11 cellular contexts compared by ENCODE assay signal in genomic region chr10:129949411-129950335, GRCh38. TPM values are rescaled to one million over a fixed set of nuclear protein-coding genes. Genes with fewer than 3 reads are reported as not detected.
DNase-seq lines count a peak whose midpoint lies in the region; ATAC-seq and TF ChIP-seq lines count a peak whose summit lies in the region.
"Had no signal": no experiment of that assay in that cellular context is flagged by ENCODE, and none has a peak within 500 bp of the region (broad histone marks: within the 10 kb centered on the region; RNA-seq: fewer than 3 reads in every experiment).

No MANE protein-coding gene starts in this region.

- intact Hi-C loops in right cardiac atrium (cut with DNase I) = loop anchor here in 2 of 4 donors (5.0 to 10.0 kb wide), 2 partner anchors 55 to 57 kb away; no protein-coding TSS in a partner anchor

- H3K27ac Mint-ChIP-seq in brain = peak overlapping the region in 3 of 5 experiments; percentile 25 to 91 (median 36)

- H3K36me3 Mint-ChIP-seq in brain = peaks cover 11% of the 10 kb centered on the region

- peak in 1 of 2 experiments; percentile 2 for TF ChIP-seq CTCF in brain (conservative IDR thresholded peaks at IDR 0.05)

- ATAC-seq in right cardiac atrium = peak; percentile 65 to 70
- ATAC-seq in GM19351 (IDR thresholded peaks at IDR 0.05; ENCODE audit: unreplicated experiment) = no peak

- peaks cover 46% of the 10 kb centered on the region for H3K27me3 Mint-ChIP-seq in brain

- no peaks in the 10 kb centered on the region for H3K9me3 ChIP-seq in right cardiac atrium (ENCODE audit: control insufficient read depth, low read length)
- H3K9me3 ChIP-seq: breast epithelium had no signal

- H3K4me3 Mint-ChIP-seq in brain = peak overlapping the region in 4 of 5 experiments; percentile 34 to 87 (median 72)

- H3K4me1 Mint-ChIP-seq in brain = peaks cover 94% of the 10 kb centered on the region

- 26% methylated on average over 27 of the region's 27 CpGs for WGBS in right cardiac atrium

- no peaks in the 10 kb centered on the region for H3K36me3 ChIP-seq in H7 (replicated peaks; ENCODE audit: control insufficient read depth, insufficient read depth, low read length)
- H3K36me3 ChIP-seq: breast epithelium had no signal

- DNase-seq in H7 (peak; percentile 87), right cardiac atrium (peak; percentile 78 to 89 (median 89)), skeletal muscle cell (ENCODE audit: low read depth) (no peak), activated T-cell treated with anti-CD3 and anti-CD28 coated beads for 4 hours (no peak), NCI-H446 (lab: John Stamatoyannopoulos, UW) (no peak)
- DNase-seq in activated naive CD4-positive, alpha-beta T cell treated with anti-CD3 and anti-CD28 coated beads, Interleukin-2, amount 50 U/mL, for 16 hours = no peak
- DNase-seq: Calu3, NCI-H2081 had no signal

- peaks cover 5% of the 10 kb centered on the region for H3K27me3 ChIP-seq in H7 (ENCODE audit: control insufficient read depth, insufficient read depth, low read length)
- H3K27me3 ChIP-seq in right cardiac atrium (ENCODE audit: control insufficient read depth, insufficient read depth) = no peaks in the 10 kb centered on the region

- H3K9me3 Mint-ChIP-seq in brain = peaks cover 0 to 3% (median 0%) of the 10 kb centered on the region in 5 experiments

- H3K4me1 ChIP-seq in right cardiac atrium (ENCODE audit: control insufficient read depth, insufficient read depth, low read length) = peaks cover 13% of the 10 kb centered on the region
- H3K4me1 ChIP-seq: breast epithelium had no signal

- H3K4me3 ChIP-seq in H7 (ENCODE audit: insufficient read depth, low read depth, low read length) (no peak overlapping the region), right cardiac atrium (ENCODE audit: low read length) (peak overlapping the region; percentile 7), skeletal muscle cell (ENCODE audit: low read depth, low read length) (peak overlapping the region; percentile 27)

- H3K27ac ChIP-seq in right cardiac atrium (ENCODE audit: low read length) = peak overlapping the region; percentile 78

RNA-seq across cellular contexts. Expression of gene EBF3, which starts 14.4 kb away (rescaled TPM):
- 0.76 and 1.4 TPM in 2 replicates for total RNA-seq in H7 (2014; rRNA removed; shearing (Covaris generic))
- polyA plus RNA-seq in brain (ENCODE audit: insufficient read depth, low read depth, low replicate concordance) (22.3 TPM), right cardiac atrium (8.5 TPM)
- total RNA-seq in right cardiac atrium = 1 to 10 TPM; 4.4 to 9.7 (median 7.7) TPM
- total RNA-seq: Calu3 had no signal

Comparison
In these comparisons a context has a peak if more than half of its experiments do, and no peak if none do; other contexts are left out.
1. DNase-seq: peak in H7 (single experiment) and right cardiac atrium (3 of 3); none in skeletal muscle cell (single experiment), activated naive CD4-positive, alpha-beta T cell treated with anti-CD3 and anti-CD28 coated beads, Interleukin-2, amount 50 U/mL, for 16 hours (single experiment), activated T-cell treated with anti-CD3 and anti-CD28 coated beads for 4 hours (single experiment) and NCI-H446 (0 of 2).